In the genomic region with DNA sequence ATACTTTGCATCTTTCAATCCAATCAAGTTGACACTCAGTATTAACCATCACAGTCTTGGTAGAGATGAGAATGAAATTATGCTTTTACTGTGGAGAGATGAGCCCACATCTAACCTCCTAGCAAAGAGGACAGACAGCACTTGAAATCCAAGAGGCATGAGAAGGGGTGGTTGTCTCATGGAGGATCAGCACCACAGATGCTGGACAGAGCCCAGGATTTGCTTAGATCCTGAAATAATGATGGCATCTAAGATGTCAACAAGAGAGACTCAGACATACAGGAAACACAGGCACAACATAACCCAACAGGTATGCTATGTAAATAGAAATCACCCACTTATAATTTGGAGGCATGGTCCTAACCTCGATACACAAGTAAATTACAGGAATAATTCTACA, we compare ENCODE assay signal across 1 cellular context.
TF ChIP-seq lines count a peak whose summit lies in the region.

No MANE protein-coding gene starts in this region.

TF ChIP-seq in WTC11, 78 proteins besides CTCF, POLR2A, EP300 and RAD21 (continued from another document):
- TF ChIP-seq CREB1 (CRISPR knock-in tag; IDR thresholded peaks at IDR 0.05): no peak
- no peak for TF ChIP-seq GABPB1 (CRISPR knock-in tag; IDR thresholded peaks at IDR 0.05)
- no peak for TF ChIP-seq RORB (CRISPR knock-in tag; IDR thresholded peaks at IDR 0.05)
